1 cellular context compared by ENCODE assay signal in the genomic region with DNA sequence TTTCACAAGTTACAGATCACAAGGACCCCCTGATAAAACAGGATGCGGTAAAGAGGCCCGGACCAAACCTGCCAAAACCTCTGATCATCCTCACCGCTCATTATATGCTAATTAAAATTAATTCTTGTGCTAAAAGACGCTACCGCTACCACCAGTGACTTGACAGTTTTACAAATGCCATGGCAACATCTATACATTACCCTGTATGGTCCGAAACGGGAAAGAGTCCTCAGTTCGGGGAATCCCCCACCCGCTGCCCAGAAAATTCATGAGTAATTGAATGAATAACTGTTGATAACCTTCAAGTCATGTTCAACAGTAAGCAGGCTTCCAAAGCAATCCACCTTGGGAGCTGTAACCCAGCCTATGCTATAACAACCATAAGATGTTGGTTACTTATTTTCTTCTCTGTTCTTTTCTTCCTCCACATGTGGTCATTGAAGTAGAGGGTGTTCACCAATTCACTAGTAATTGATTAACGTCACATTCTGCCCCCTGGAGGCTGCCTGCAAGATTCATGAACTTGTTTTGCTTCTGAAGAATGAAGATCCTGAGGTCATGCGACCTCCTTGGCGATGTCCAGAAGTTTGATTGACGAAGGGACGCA.
TF ChIP-seq lines count a peak whose summit lies in the region.

No MANE protein-coding gene starts in this region.

TF ChIP-seq in GM12878, 131 proteins besides CTCF, POLR2A, EP300 and RAD21 (continued from another document and continues in another):
- TF ChIP-seq, protein P1, sequence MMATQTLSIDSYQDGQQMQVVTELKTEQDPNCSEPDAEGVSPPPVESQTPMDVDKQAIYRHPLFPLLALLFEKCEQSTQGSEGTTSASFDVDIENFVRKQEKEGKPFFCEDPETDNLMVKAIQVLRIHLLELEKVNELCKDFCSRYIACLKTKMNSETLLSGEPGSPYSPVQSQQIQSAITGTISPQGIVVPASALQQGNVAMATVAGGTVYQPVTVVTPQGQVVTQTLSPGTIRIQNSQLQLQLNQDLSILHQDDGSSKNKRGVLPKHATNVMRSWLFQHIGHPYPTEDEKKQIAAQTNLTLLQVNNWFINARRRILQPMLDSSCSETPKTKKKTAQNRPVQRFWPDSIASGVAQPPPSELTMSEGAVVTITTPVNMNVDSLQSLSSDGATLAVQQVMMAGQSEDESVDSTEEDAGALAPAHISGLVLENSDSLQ (IDR thresholded peaks at IDR 0.05) = peak; percentile 38
- TF ChIP-seq POLR2AphosphoS5 (IDR thresholded peaks at IDR 0.05; ENCODE audit: low read length) (peak; percentile 33; the same call in 1 of the 2 replicates), NFIC (IDR thresholded peaks at IDR 0.05; ENCODE audit: low read depth, low read length) (peak; percentile 77), EGR1 (IDR thresholded peaks at IDR 0.05; ENCODE audit: borderline replicate concordance in 1 of 2, low read depth in 2 of 2, low read length in 2 of 2) (peak in 1 of 2 experiments; percentile 45; a peak in 1 of 3 replicates), FOXM1 (IDR thresholded peaks at IDR 0.05; ENCODE audit: low read depth, low read length) (peak; percentile 78; the same call in 1 of the 2 replicates), BCL11A (IDR thresholded peaks at IDR 0.05; ENCODE audit: low read depth, low read length) (peak; percentile 95; the same call in 1 of the 2 replicates), CBFB (IDR thresholded peaks at IDR 0.05; ENCODE audit: low read depth) (peak; percentile 54; the same call in 1 of the 2 replicates), MTA3 (IDR thresholded peaks at IDR 0.05; ENCODE audit: borderline replicate concordance, low read length) (no peak), MTA2 (IDR thresholded peaks at IDR 0.05; ENCODE audit: low read depth) (peak; percentile 100), SIX5 (IDR thresholded peaks at IDR 0.05; ENCODE audit: low read depth, low read length, severe bottlenecking) (no peak), RELA (IDR thresholded peaks at IDR 0.05; ENCODE audit: borderline replicate concordance, partially characterized antibody) (peak; percentile 97), ZBED1 (IDR thresholded peaks at IDR 0.05; ENCODE audit: borderline replicate concordance) (no peak), RBBP5 (conservative IDR thresholded peaks at IDR 0.05) (no peak), LARP7 (IDR thresholded peaks at IDR 0.05) (no peak), IKZF2 (IDR thresholded peaks at IDR 0.05) (peak; percentile 55 to 86; a peak in 3 of 4 replicates), SP1 (IDR thresholded peaks at IDR 0.05; ENCODE audit: low read depth, low read length) (no peak), IKZF1 (conservative IDR thresholded peaks at IDR 0.05) (peak; percentile 74), SRF (IDR thresholded peaks at IDR 0.05; ENCODE audit: low read depth in 2 of 2, low read length in 2 of 2) (peak; percentile 77 to 98), FOS (IDR thresholded peaks at IDR 0.05; ENCODE audit: borderline replicate concordance, extremely low read depth, insufficient read length) (no peak), POLR2AphosphoS2 (IDR thresholded peaks at IDR 0.05; ENCODE audit: low read depth, low read length) (no peak), E2F4 (IDR thresholded peaks at IDR 0.05; ENCODE audit: low read depth, low read length) (no peak), ZNF207 (IDR thresholded peaks at IDR 0.05; ENCODE audit: borderline replicate concordance) (no peak; the same call in 1 of the 2 replicates), BHLHE40 (IDR thresholded peaks at IDR 0.05; ENCODE audit: borderline replicate concordance in 1 of 2, low read depth in 2 of 2, low read length in 1 of 2) (peak; percentile 70 to 76; a peak in 3 of 4 replicates), YBX1 (IDR thresholded peaks at IDR 0.05) (no peak), NRF1 (conservative IDR thresholded peaks at IDR 0.05; ENCODE audit: low read depth, low read length) (no peak), MEF2B (IDR thresholded peaks at IDR 0.05; ENCODE audit: partially characterized antibody, poor library complexity, severe bottlenecking) (peak; percentile 78), ZNF687 (IDR thresholded peaks at IDR 0.05) (peak; percentile 50; the same call in 1 of the 2 replicates), HDAC6 (IDR thresholded peaks at IDR 0.05; ENCODE audit: unreplicated experiment) (no peak), ZZZ3 (IDR thresholded peaks at IDR 0.05; ENCODE audit: control insufficient read depth, insufficient read length, low read depth) (no peak), HDAC2 (IDR thresholded peaks at IDR 0.05) (no peak), PAX5 (IDR thresholded peaks at IDR 0.05; ENCODE audit: borderline replicate concordance, low read depth, low read length) (peak; percentile 67; the same call in 1 of the 2 replicates), DPF2 (IDR thresholded peaks at IDR 0.05) (peak; percentile 94), SREBF1 (IDR thresholded peaks at IDR 0.05; ENCODE audit: low read length) (no peak), ZNF622 (IDR thresholded peaks at IDR 0.05) (no peak), RAD51 (IDR thresholded peaks at IDR 0.05) (peak; percentile 62), HCFC1 (IDR thresholded peaks at IDR 0.05; ENCODE audit: low read length) (no peak), ATF2 (IDR thresholded peaks at IDR 0.05; ENCODE audit: low read length) (peak; percentile 73), EED (IDR thresholded peaks at IDR 0.05; ENCODE audit: low read depth) (peak; percentile 57), GABPA (IDR thresholded peaks at IDR 0.05; ENCODE audit: low read depth) (no peak)
- TF ChIP-seq, protein P2, sequence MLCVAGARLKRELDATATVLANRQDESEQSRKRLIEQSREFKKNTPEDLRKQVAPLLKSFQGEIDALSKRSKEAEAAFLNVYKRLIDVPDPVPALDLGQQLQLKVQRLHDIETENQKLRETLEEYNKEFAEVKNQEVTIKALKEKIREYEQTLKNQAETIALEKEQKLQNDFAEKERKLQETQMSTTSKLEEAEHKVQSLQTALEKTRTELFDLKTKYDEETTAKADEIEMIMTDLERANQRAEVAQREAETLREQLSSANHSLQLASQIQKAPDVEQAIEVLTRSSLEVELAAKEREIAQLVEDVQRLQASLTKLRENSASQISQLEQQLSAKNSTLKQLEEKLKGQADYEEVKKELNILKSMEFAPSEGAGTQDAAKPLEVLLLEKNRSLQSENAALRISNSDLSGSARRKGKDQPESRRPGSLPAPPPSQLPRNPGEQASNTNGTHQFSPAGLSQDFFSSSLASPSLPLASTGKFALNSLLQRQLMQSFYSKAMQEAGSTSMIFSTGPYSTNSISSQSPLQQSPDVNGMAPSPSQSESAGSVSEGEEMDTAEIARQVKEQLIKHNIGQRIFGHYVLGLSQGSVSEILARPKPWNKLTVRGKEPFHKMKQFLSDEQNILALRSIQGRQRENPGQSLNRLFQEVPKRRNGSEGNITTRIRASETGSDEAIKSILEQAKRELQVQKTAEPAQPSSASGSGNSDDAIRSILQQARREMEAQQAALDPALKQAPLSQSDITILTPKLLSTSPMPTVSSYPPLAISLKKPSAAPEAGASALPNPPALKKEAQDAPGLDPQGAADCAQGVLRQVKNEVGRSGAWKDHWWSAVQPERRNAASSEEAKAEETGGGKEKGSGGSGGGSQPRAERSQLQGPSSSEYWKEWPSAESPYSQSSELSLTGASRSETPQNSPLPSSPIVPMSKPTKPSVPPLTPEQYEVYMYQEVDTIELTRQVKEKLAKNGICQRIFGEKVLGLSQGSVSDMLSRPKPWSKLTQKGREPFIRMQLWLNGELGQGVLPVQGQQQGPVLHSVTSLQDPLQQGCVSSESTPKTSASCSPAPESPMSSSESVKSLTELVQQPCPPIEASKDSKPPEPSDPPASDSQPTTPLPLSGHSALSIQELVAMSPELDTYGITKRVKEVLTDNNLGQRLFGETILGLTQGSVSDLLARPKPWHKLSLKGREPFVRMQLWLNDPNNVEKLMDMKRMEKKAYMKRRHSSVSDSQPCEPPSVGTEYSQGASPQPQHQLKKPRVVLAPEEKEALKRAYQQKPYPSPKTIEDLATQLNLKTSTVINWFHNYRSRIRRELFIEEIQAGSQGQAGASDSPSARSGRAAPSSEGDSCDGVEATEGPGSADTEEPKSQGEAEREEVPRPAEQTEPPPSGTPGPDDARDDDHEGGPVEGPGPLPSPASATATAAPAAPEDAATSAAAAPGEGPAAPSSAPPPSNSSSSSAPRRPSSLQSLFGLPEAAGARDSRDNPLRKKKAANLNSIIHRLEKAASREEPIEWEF (IDR thresholded peaks at IDR 0.05; ENCODE audit: insufficient replicate concordance, low read depth, low read length) = peak; percentile 85
- TF ChIP-seq, protein P3, sequence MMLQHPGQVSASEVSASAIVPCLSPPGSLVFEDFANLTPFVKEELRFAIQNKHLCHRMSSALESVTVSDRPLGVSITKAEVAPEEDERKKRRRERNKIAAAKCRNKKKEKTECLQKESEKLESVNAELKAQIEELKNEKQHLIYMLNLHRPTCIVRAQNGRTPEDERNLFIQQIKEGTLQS (IDR thresholded peaks at IDR 0.05; ENCODE audit: borderline replicate concordance, extremely low read depth, low read depth, low read length) = no peak
- TF ChIP-seq, protein P4, sequence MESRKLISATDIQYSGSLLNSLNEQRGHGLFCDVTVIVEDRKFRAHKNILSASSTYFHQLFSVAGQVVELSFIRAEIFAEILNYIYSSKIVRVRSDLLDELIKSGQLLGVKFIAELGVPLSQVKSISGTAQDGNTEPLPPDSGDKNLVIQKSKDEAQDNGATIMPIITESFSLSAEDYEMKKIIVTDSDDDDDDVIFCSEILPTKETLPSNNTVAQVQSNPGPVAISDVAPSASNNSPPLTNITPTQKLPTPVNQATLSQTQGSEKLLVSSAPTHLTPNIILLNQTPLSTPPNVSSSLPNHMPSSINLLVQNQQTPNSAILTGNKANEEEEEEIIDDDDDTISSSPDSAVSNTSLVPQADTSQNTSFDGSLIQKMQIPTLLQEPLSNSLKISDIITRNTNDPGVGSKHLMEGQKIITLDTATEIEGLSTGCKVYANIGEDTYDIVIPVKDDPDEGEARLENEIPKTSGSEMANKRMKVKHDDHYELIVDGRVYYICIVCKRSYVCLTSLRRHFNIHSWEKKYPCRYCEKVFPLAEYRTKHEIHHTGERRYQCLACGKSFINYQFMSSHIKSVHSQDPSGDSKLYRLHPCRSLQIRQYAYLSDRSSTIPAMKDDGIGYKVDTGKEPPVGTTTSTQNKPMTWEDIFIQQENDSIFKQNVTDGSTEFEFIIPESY (IDR thresholded peaks at IDR 0.05) = peak; percentile 62; the same call in 1 of the 2 replicates
- TF ChIP-seq, protein P5, sequence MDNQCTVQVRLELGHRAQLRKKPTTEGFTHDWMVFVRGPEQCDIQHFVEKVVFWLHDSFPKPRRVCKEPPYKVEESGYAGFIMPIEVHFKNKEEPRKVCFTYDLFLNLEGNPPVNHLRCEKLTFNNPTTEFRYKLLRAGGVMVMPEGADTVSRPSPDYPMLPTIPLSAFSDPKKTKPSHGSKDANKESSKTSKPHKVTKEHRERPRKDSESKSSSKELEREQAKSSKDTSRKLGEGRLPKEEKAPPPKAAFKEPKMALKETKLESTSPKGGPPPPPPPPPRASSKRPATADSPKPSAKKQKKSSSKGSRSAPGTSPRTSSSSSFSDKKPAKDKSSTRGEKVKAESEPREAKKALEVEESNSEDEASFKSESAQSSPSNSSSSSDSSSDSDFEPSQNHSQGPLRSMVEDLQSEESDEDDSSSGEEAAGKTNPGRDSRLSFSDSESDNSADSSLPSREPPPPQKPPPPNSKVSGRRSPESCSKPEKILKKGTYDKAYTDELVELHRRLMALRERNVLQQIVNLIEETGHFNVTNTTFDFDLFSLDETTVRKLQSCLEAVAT (IDR thresholded peaks at IDR 0.05) = peak; percentile 46; the same call in 1 of the 2 replicates
